Comparison of ENCODE assay signal across 24 cellular contexts in genomic region chr6:158399040-158399700, GRCh38.
A peak's percentile ranks its signal among the peaks of the same experiment; 100 is the strongest.
DNase-seq lines count a peak whose midpoint lies in the region; ATAC-seq, FAIRE-seq and TF ChIP-seq lines count a peak whose summit lies in the region.
"Had no signal": no experiment of that assay in that cellular context is flagged by ENCODE, and none has a peak within 500 bp of the region (broad histone marks: within the 10 kb centered on the region; RNA-seq: fewer than 3 reads in every experiment).

No MANE protein-coding gene starts in this region.

- peaks cover 17% of the 10 kb centered on the region; the same call in 1 of the 2 replicates for H3K79me2 ChIP-seq in OCI-LY1 (ENCODE audit: insufficient read depth, low read length)

- H3K4me2 ChIP-seq in OCI-LY1 (ENCODE audit: low read length) = no peak overlapping the region

- H3K36me3 ChIP-seq in OCI-LY1 (ENCODE audit: insufficient read depth, low read length) (peaks cover 8% of the 10 kb centered on the region; the same call in 1 of the 2 replicates), left lung (no peaks in the 10 kb centered on the region)
- H3K36me3 ChIP-seq: gastroesophageal sphincter had no signal

- peaks cover 0 to 2% of the 10 kb centered on the region in 2 donors for H3K9me3 Mint-ChIP-seq in stimulated activated naive B cell treated with anti-CD40 and anti-IgM and Interleukin-4, amounts not matched to agents 10 μg/mL and 1 μg/mL and 100 μg/mL, for 72 hours
- H3K9me3 Mint-ChIP-seq: activated naive CD4-positive, alpha-beta T cell treated with anti-CD3 and anti-CD28 coated beads for 36 hours; natural killer cell had no signal

- no peaks in the 10 kb centered on the region for H3K27me3 Mint-ChIP-seq in stimulated activated naive B cell treated with anti-CD40 and anti-IgM and Interleukin-4, amounts not matched to agents 10 μg/mL and 1 μg/mL and 100 μg/mL, for 72 hours
- H3K27me3 Mint-ChIP-seq: activated CD8-positive, alpha-beta memory T cell treated with anti-CD3 and anti-CD28 coated beads, Interleukin-2, amount 10 ng/mL, durations not matched to agents 7 days and 5 days had no signal

- H3K4me3 ChIP-seq in OCI-LY1 (ENCODE audit: low read depth, low read length, poor library complexity, severe bottlenecking) (no peak overlapping the region), left lung (no peak overlapping the region)
- H3K4me3 ChIP-seq: coronary artery, gastroesophageal sphincter, SK-N-MC had no signal

- no peak overlapping the region for H2AFZ ChIP-seq in OCI-LY1 (ENCODE audit: low read length)

- H3K9me3 ChIP-seq in OCI-LY1 (ENCODE audit: low read length) (no peaks in the 10 kb centered on the region), left lung (no peaks in the 10 kb centered on the region)
- H3K9me3 ChIP-seq: gastroesophageal sphincter had no signal

- intact Hi-C loops in left lung (cut with DNase I) = no loop called here

- H3K36me3 Mint-ChIP-seq in stimulated activated naive B cell treated with anti-CD40 and anti-IgM and Interleukin-4, amounts not matched to agents 10 μg/mL and 1 μg/mL and 100 μg/mL, for 72 hours = peaks cover 2 to 13% of the 10 kb centered on the region in 2 donors
- H3K36me3 Mint-ChIP-seq: natural killer cell had no signal

- no peak for DNase-seq in GM19239 (ENCODE audit: insufficient read length, low spot score)
- no peak for DNase-seq in left lung
- no peak for DNase-seq in stimulated activated naive B cell treated with anti-CD40 and anti-IgM and Interleukin-4, amounts not matched to agents 10 μg/mL and 1 μg/mL and 100 μg/mL, for 72 hours
- DNase-seq in NCI-H1092 (lab: John Stamatoyannopoulos, UW) = no peak
- DNase-seq in DMS153 (lab: John Stamatoyannopoulos, UW) = no peak
- DNase-seq in DMS153 treated with DMSO at 0.1 percent for 48 hours (lab: John Stamatoyannopoulos, UW; ENCODE audit: unreplicated experiment) = no peak
- DNase-seq: activated CD4-positive, CD25-positive, alpha-beta regulatory T cell; activated CD8-positive, alpha-beta memory T cell treated with anti-CD3 and anti-CD28 coated beads, Interleukin-2, amount 10 ng/mL, durations not matched to agents 7 days and 5 days; activated naive CD4-positive, alpha-beta T cell treated with anti-CD3 and anti-CD28 coated beads for 36 hours; activated T-cell treated with anti-CD3 and anti-CD28 coated beads, Interleukin-2, amount 50 U/mL, for 72 hours; amygdala; C1 segment of cervical spinal cord; MV-4-11; natural killer cell; NCI-H1694 treated with DMSO at 0.1 percent for 48 hours; NCI-H2227 treated with DMSO at 0.1 percent for 48 hours; retina; small intestine had no signal

- H3K4me1 ChIP-seq in OCI-LY1 (ENCODE audit: insufficient read depth, low read length, severe bottlenecking) (peaks cover 27% of the 10 kb centered on the region), left lung (peaks cover 0 to 10% of the 10 kb centered on the region in 2 donors)

- ATAC-seq in left lung = peak; percentile 88
- peak; percentile 36 to 75 for ATAC-seq in stimulated activated naive B cell treated with anti-CD40 and anti-IgM and Interleukin-4, amounts not matched to agents 10 μg/mL and 1 μg/mL and 100 μg/mL, for 72 hours (replicated peaks)
- ATAC-seq: activated CD8-positive, alpha-beta memory T cell treated with anti-CD3 and anti-CD28 coated beads, Interleukin-2, amount 10 ng/mL, durations not matched to agents 7 days and 5 days; activated T-cell treated with anti-CD3 and anti-CD28 coated beads, Interleukin-2, amount 50 U/mL, for 72 hours; gastroesophageal sphincter; natural killer cell had no signal

- TF ChIP-seq CTCF in OCI-LY1 (IDR thresholded peaks at IDR 0.05; ENCODE audit: low read length) (no peak), left lung (IDR thresholded peaks at IDR 0.05) (no peak)

- H3K4me1 Mint-ChIP-seq in stimulated activated naive B cell treated with anti-CD40 and anti-IgM and Interleukin-4, amounts not matched to agents 10 μg/mL and 1 μg/mL and 100 μg/mL, for 72 hours = peaks cover 17 to 36% of the 10 kb centered on the region in 2 donors
- H3K4me1 Mint-ChIP-seq: activated CD8-positive, alpha-beta memory T cell treated with anti-CD3 and anti-CD28 coated beads, Interleukin-2, amount 10 ng/mL, durations not matched to agents 7 days and 5 days had no signal

- H3K9me2 ChIP-seq in OCI-LY1 (ENCODE audit: low read depth, low read length) = no peaks in the 10 kb centered on the region

- peak; percentile 14 for FAIRE-seq in GM19239 (lab: Jason Lieb, UNC)
- FAIRE-seq: bronchial epithelial cell, small intestine had no signal

- no peak overlapping the region for H3K9ac ChIP-seq in OCI-LY1 (ENCODE audit: low read length)

- H3K27ac ChIP-seq in OCI-LY1 (ENCODE audit: low read depth, low read length, poor library complexity, severe bottlenecking) (peak overlapping the region; percentile 57), left lung (no peak overlapping the region)
- H3K27ac ChIP-seq: coronary artery, gastroesophageal sphincter, RWPE1, SK-N-MC had no signal

- H3K4me3 Mint-ChIP-seq in stimulated activated naive B cell treated with anti-CD40 and anti-IgM and Interleukin-4, amounts not matched to agents 10 μg/mL and 1 μg/mL and 100 μg/mL, for 72 hours = no peak overlapping the region
- H3K4me3 Mint-ChIP-seq: activated CD8-positive, alpha-beta memory T cell treated with anti-CD3 and anti-CD28 coated beads, Interleukin-2, amount 10 ng/mL, durations not matched to agents 7 days and 5 days; activated naive CD4-positive, alpha-beta T cell treated with anti-CD3 and anti-CD28 coated beads for 36 hours; activated T-cell treated with anti-CD3 and anti-CD28 coated beads, Interleukin-2, amount 50 U/mL, for 72 hours; natural killer cell had no signal

- no peaks in the 10 kb centered on the region for H4K20me1 ChIP-seq in OCI-LY1 (ENCODE audit: insufficient read depth, low read length)

- H3F3A ChIP-seq in OCI-LY1 (ENCODE audit: insufficient read depth, low read length) = no peaks in the 10 kb centered on the region

- H3K27ac Mint-ChIP-seq in stimulated activated naive B cell treated with anti-CD40 and anti-IgM and Interleukin-4, amounts not matched to agents 10 μg/mL and 1 μg/mL and 100 μg/mL, for 72 hours = no peak overlapping the region
- H3K27ac Mint-ChIP-seq: activated CD8-positive, alpha-beta memory T cell treated with anti-CD3 and anti-CD28 coated beads, Interleukin-2, amount 10 ng/mL, durations not matched to agents 7 days and 5 days; activated naive CD4-positive, alpha-beta T cell treated with anti-CD3 and anti-CD28 coated beads for 36 hours; activated T-cell treated with anti-CD3 and anti-CD28 coated beads, Interleukin-2, amount 50 U/mL, for 72 hours; natural killer cell had no signal

- H3K27me3 ChIP-seq in OCI-LY1 (ENCODE audit: insufficient read depth, low read length) (no peaks in the 10 kb centered on the region), left lung (no peaks in the 10 kb centered on the region)
- H3K27me3 ChIP-seq: gastroesophageal sphincter had no signal
